ENCODE assay signal across 18 cellular contexts in the genomic region with DNA sequence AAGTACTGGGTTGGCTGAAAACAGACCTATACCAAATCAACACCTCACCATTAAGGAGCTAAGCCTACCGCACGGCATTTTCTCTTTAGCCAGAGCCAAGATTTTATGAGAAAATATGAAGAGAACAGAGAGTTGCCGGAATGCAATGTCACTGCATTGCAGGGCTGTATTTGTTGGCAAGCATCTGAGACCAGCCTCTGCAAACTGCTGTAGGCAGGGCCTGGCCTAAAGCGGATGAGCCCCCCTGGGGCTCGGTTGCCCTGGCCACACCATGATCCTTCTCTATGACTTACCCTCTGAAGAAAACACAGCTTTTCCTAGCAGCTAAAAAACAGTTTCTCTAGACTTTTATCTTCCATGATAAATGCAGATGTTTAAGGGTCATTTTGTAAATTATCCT.
A peak's percentile ranks its signal among the peaks of the same experiment; 100 is the strongest.
DNase-seq lines count a peak whose midpoint lies in the region; ATAC-seq and TF ChIP-seq lines count a peak whose summit lies in the region.
"Had no signal": no experiment of that assay in that cellular context is flagged by ENCODE, and none has a peak within 500 bp of the region (broad histone marks: within the 10 kb centered on the region; RNA-seq: fewer than 3 reads in every experiment).

No MANE protein-coding gene starts in this region.

- H3K27me3 ChIP-seq in aorta (ENCODE audit: control insufficient read depth in 1 of 2, insufficient read depth in 2 of 2, low read length in 1 of 2), result no peaks in the 10 kb centered on the region
- H3K27me3 ChIP-seq: upper lobe of right lung had no signal

- no peaks in the 10 kb centered on the region for H3K9me3 Mint-ChIP-seq in natural killer cell treated with Interleukin-12 subunit alpha and Interleukin-12 subunit beta and Interleukin-15 and Interleukin-18, amount 100 ng/mL, for 72 hours
- H3K9me3 Mint-ChIP-seq: activated T-cell treated with anti-CD3 and anti-CD28 coated beads, Interleukin-2, amount 50 U/mL, for 4 hours; nephron progenitor cell had no signal

- H3K4me1 Mint-ChIP-seq in natural killer cell treated with Interleukin-12 subunit alpha and Interleukin-12 subunit beta and Interleukin-15 and Interleukin-18, amount 100 ng/mL, for 72 hours (ENCODE audit: low read depth in 2 of 2), result peaks cover 5 to 20% of the 10 kb centered on the region in 2 donors
- H3K4me1 Mint-ChIP-seq: CD4-positive, CD25-positive, alpha-beta regulatory T cell had no signal

- ATAC-seq in left cardiac atrium (peak; percentile 53 to 55), aorta (ENCODE audit: low FRiP score) (peak; percentile 57), GM18520 (IDR thresholded peaks at IDR 0.05; ENCODE audit: unreplicated experiment) (no peak), HG02588 (IDR thresholded peaks at IDR 0.05; ENCODE audit: unreplicated experiment) (no peak), GM21786 (IDR thresholded peaks at IDR 0.05; ENCODE audit: unreplicated experiment) (no peak)
- no peak for ATAC-seq in natural killer cell treated with Interleukin-12 subunit alpha and Interleukin-12 subunit beta and Interleukin-15 and Interleukin-18, amount 100 ng/mL, for 72 hours
- ATAC-seq: activated T-cell treated with anti-CD3 and anti-CD28 coated beads, Interleukin-2, amount 50 U/mL, for 4 hours; upper lobe of right lung had no signal

- no peak overlapping the region for H3K27ac ChIP-seq in aorta (ENCODE audit: low read depth in 1 of 2, low read length in 2 of 2)
- H3K27ac ChIP-seq: upper lobe of right lung had no signal

- WGBS in aorta, 2 donors, result 1 to 2% methylated on average over 5 of the region's 5 CpGs

- H3K4me3 Mint-ChIP-seq in natural killer cell treated with Interleukin-12 subunit alpha and Interleukin-12 subunit beta and Interleukin-15 and Interleukin-18, amount 100 ng/mL, for 72 hours, result peak overlapping the region; percentile 26
- H3K4me3 Mint-ChIP-seq: activated T-cell treated with anti-CD3 and anti-CD28 coated beads, Interleukin-2, amount 50 U/mL, for 4 hours; CD4-positive, CD25-positive, alpha-beta regulatory T cell; nephron progenitor cell had no signal

- no peaks in the 10 kb centered on the region for H3K36me3 ChIP-seq in aorta (ENCODE audit: control insufficient read depth in 1 of 2, insufficient read depth in 2 of 2, low read length in 1 of 2)
- H3K36me3 ChIP-seq: upper lobe of right lung had no signal

- H3K27ac Mint-ChIP-seq in natural killer cell treated with Interleukin-12 subunit alpha and Interleukin-12 subunit beta and Interleukin-15 and Interleukin-18, amount 100 ng/mL, for 72 hours, result peak overlapping the region in 1 of 2 donors; percentile 13
- H3K27ac Mint-ChIP-seq: CD4-positive, CD25-positive, alpha-beta regulatory T cell; nephron progenitor cell had no signal

- no peaks in the 10 kb centered on the region for H3K9me3 ChIP-seq in aorta (ENCODE audit: control insufficient read depth, low read length)
- H3K9me3 ChIP-seq: upper lobe of right lung had no signal

- H3K4me1 ChIP-seq in aorta (ENCODE audit: control insufficient read depth in 1 of 2, insufficient read depth in 2 of 2, low read length in 2 of 2), result no peaks in the 10 kb centered on the region
- H3K4me1 ChIP-seq: upper lobe of right lung had no signal

- no peaks in the 10 kb centered on the region for H3K27me3 Mint-ChIP-seq in natural killer cell treated with Interleukin-12 subunit alpha and Interleukin-12 subunit beta and Interleukin-15 and Interleukin-18, amount 100 ng/mL, for 72 hours

- TF ChIP-seq CTCF in fibroblast of mammary gland (conservative IDR thresholded peaks at IDR 0.05; ENCODE audit: control insufficient read depth, insufficient read depth, low read depth, low read length), result no peak

- H3K36me3 Mint-ChIP-seq in natural killer cell treated with Interleukin-12 subunit alpha and Interleukin-12 subunit beta and Interleukin-15 and Interleukin-18, amount 100 ng/mL, for 72 hours, result no peaks in the 10 kb centered on the region
- H3K36me3 Mint-ChIP-seq: CD4-positive, CD25-positive, alpha-beta regulatory T cell had no signal

- DNase-seq in left cardiac atrium (no peak), cardiac septum (ENCODE audit: low spot score) (no peak), fibroblast of mammary gland (ENCODE audit: low read depth) (peak; percentile 54), aorta (peak in 1 of 2 donors; percentile 60)
- DNase-seq in natural killer cell treated with Interleukin-12 subunit alpha and Interleukin-12 subunit beta and Interleukin-15 and Interleukin-18, amount 100 ng/mL, for 72 hours (ENCODE audit: low spot score), result no peak
- DNase-seq: activated T-cell treated with anti-CD3 and anti-CD28 coated beads, Interleukin-2, amount 50 U/mL, for 4 hours; CD4-positive, CD25-positive, alpha-beta regulatory T cell; dorsolateral prefrontal cortex; MM.1S; NCI-H2029 treated with DMSO at 0.1 percent for 48 hours; NCI-H526; nephron progenitor cell; retina; upper lobe of right lung had no signal

- H3K4me3 ChIP-seq in fibroblast of mammary gland (ENCODE audit: control insufficient read depth, low read depth, low read length) (no peak overlapping the region), aorta (ENCODE audit: low read length in 2 of 2) (no peak overlapping the region)
- H3K4me3 ChIP-seq: lung, upper lobe of right lung had no signal

- intact Hi-C loops in left cardiac atrium (cut with DNase I) (no loop called here), cardiac septum (cut with DNase I) (loop anchor here (5.0 kb wide), 1 partner anchor 65 kb away; no protein-coding TSS in a partner anchor), aorta (cut with DNase I) (no loop called here)

Comparison
In these comparisons a context has a peak if more than half of its experiments do, and no peak if none do; other contexts are left out.
1. ATAC-seq: peak in left cardiac atrium (2 of 2) and aorta (single experiment); none in natural killer cell treated with Interleukin-12 subunit alpha and Interleukin-12 subunit beta and Interleukin-15 and Interleukin-18, amount 100 ng/mL, for 72 hours (0 of 2), GM18520 (single experiment), HG02588 (single experiment) and GM21786 (single experiment).